Comparison of ENCODE assay signal across 19 cellular contexts in the genomic region with DNA sequence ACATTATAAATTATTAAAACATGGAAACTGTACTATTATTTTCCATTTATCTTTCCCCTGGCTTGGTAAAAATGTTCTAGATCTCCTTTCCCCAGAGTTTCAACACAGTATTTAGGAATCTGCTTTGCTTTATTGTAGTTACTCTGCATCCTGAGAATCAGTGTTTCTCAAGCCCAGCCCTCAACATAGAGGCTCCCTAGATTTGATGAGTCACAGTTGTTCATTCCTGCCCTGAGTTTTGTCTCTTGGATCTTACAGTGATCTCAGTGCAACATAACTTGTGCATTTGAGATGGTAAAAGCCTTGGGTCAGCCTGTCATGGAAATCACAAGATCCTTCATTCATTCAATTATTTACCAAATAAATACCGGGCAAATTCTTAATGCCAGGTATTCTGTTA.
DNase-seq lines count a peak whose midpoint lies in the region; ATAC-seq and TF ChIP-seq lines count a peak whose summit lies in the region.
"Had no signal": no experiment of that assay in that cellular context is flagged by ENCODE, and none has a peak within 500 bp of the region (broad histone marks: within the 10 kb centered on the region; RNA-seq: fewer than 3 reads in every experiment).

No MANE protein-coding gene starts in this region.

- peak; percentile 1 for DNase-seq in COLO829 (ENCODE audit: low spot score)
- DNase-seq in HT1080 (ENCODE audit: low read depth), result peak; percentile 51
- peak; percentile 6 for DNase-seq in amniotic epithelial cell (ENCODE audit: low read depth)
- peak; percentile 31 for DNase-seq in iris pigment epithelial cell (ENCODE audit: low read depth)
- no peak for DNase-seq in activated T-helper 2 cell treated with anti-CD3 and anti-CD28 coated beads, Interferon-gamma antibody, Interleukin-2, Interleukin-4, amounts not matched to agents 10 μg/mL and 5 μg/mL and 100 μg/mL, durations not matched to agents 14 hours and 24 hours and 36 hours (ENCODE audit: low spot score)
- DNase-seq: activated naive CD4-positive, alpha-beta T cell treated with anti-CD3 and anti-CD28 coated beads, Interleukin-2, amount 50 U/mL, for 16 hours; activated T-cell treated with anti-CD3 and anti-CD28 coated beads, Interleukin-2, amount 50 U/mL, for 24 hours; AML-193; body of pancreas; heart left ventricle; left ventricle myocardium inferior; NCI-H1694 treated with DMSO at 0.1 percent for 48 hours; NK-92 treated with Interleukin-12 subunit alpha and Interleukin-12 subunit beta, amount 100 ng/mL, for 24 hours; stimulated activated CD4-positive, alpha-beta T cell treated with anti-CD3 and anti-CD28 coated beads, Interleukin-4, amount 100 ng/mL, for 1 hour; stimulated activated naive CD8-positive, alpha-beta T cell treated with anti-CD3 and anti-CD28 coated beads, Interleukin-15, Interleukin-2, amounts not matched to agents 100 U/mL and 50 U/mL, for 24 hours; T1000 had no signal

- H3K9me3 Mint-ChIP-seq in activated T-helper 2 cell treated with anti-CD3 and anti-CD28 coated beads, Interferon-gamma antibody, Interleukin-2, Interleukin-4, amounts not matched to agents 10 μg/mL and 5 μg/mL and 100 μg/mL, durations not matched to agents 14 hours and 24 hours and 36 hours, result peaks cover 3% of the 10 kb centered on the region

- no peak for TF ChIP-seq POLR2A in GM18505 (IDR thresholded peaks at IDR 0.05; ENCODE audit: borderline replicate concordance, extremely low read depth, insufficient read depth, insufficient read length)

- H3K36me3 Mint-ChIP-seq in activated T-helper 2 cell treated with anti-CD3 and anti-CD28 coated beads, Interferon-gamma antibody, Interleukin-2, Interleukin-4, amounts not matched to agents 10 μg/mL and 5 μg/mL and 100 μg/mL, durations not matched to agents 14 hours and 24 hours and 36 hours (ENCODE audit: low read depth), result no peaks in the 10 kb centered on the region

- no peak overlapping the region for H3K4me3 Mint-ChIP-seq in activated T-helper 2 cell treated with anti-CD3 and anti-CD28 coated beads, Interferon-gamma antibody, Interleukin-2, Interleukin-4, amounts not matched to agents 10 μg/mL and 5 μg/mL and 100 μg/mL, durations not matched to agents 14 hours and 24 hours and 36 hours (ENCODE audit: low read depth)
- H3K4me3 Mint-ChIP-seq: activated T-cell treated with anti-CD3 and anti-CD28 coated beads, Interleukin-2, amount 50 U/mL, for 24 hours had no signal

- H3K27me3 Mint-ChIP-seq in activated T-helper 2 cell treated with anti-CD3 and anti-CD28 coated beads, Interferon-gamma antibody, Interleukin-2, Interleukin-4, amounts not matched to agents 10 μg/mL and 5 μg/mL and 100 μg/mL, durations not matched to agents 14 hours and 24 hours and 36 hours (ENCODE audit: low read depth), result no peaks in the 10 kb centered on the region

- ATAC-seq in GM18505 (IDR thresholded peaks at IDR 0.05; ENCODE audit: unreplicated experiment), result no peak
- ATAC-seq in GM19452 (IDR thresholded peaks at IDR 0.05; ENCODE audit: unreplicated experiment), result no peak
- no peak for ATAC-seq in HG02642 (IDR thresholded peaks at IDR 0.05; ENCODE audit: poor library complexity, unreplicated experiment)
- ATAC-seq: body of pancreas; heart left ventricle; stimulated activated naive CD8-positive, alpha-beta T cell treated with anti-CD3 and anti-CD28 coated beads, Interleukin-15, Interleukin-2, amounts not matched to agents 100 U/mL and 50 U/mL, for 24 hours had no signal

- H3K4me1 Mint-ChIP-seq in activated T-helper 2 cell treated with anti-CD3 and anti-CD28 coated beads, Interferon-gamma antibody, Interleukin-2, Interleukin-4, amounts not matched to agents 10 μg/mL and 5 μg/mL and 100 μg/mL, durations not matched to agents 14 hours and 24 hours and 36 hours (ENCODE audit: low read depth), result no peaks in the 10 kb centered on the region

- intact Hi-C loops in activated T-helper 2 cell treated with anti-CD3 and anti-CD28 coated beads, Interferon-gamma antibody, Interleukin-2, Interleukin-4, amounts not matched to agents 10 μg/mL and 5 μg/mL and 100 μg/mL, durations not matched to agents 14 hours and 24 hours and 36 hours (cut with micrococcal nuclease), result no loop called here

- no peak overlapping the region for H3K27ac Mint-ChIP-seq in activated T-helper 2 cell treated with anti-CD3 and anti-CD28 coated beads, Interferon-gamma antibody, Interleukin-2, Interleukin-4, amounts not matched to agents 10 μg/mL and 5 μg/mL and 100 μg/mL, durations not matched to agents 14 hours and 24 hours and 36 hours
- H3K27ac Mint-ChIP-seq: activated T-cell treated with anti-CD3 and anti-CD28 coated beads, Interleukin-2, amount 50 U/mL, for 24 hours had no signal
